14 cellular contexts compared by ENCODE assay signal in genomic region chr2:191844706-191845105, GRCh38. TPM values are rescaled to one million over a fixed set of nuclear protein-coding genes. Genes with fewer than 3 reads are reported as not detected.
DNase-seq lines count a peak whose midpoint lies in the region; ATAC-seq, FAIRE-seq and TF ChIP-seq lines count a peak whose summit lies in the region.
"Had no signal": no experiment of that assay in that cellular context is flagged by ENCODE, and none has a peak within 500 bp of the region (broad histone marks: within the 10 kb centered on the region; RNA-seq: fewer than 3 reads in every experiment).

No MANE protein-coding gene starts in this region.

- H3K4me3 Mint-ChIP-seq in activated T-helper 2 cell treated with anti-CD3 and anti-CD28 coated beads, Interferon-gamma antibody, Interleukin-2, Interleukin-4, amounts not matched to agents 10 μg/mL and 5 μg/mL and 100 μg/mL, durations not matched to agents 14 hours and 24 hours and 36 hours (ENCODE audit: low read depth) = no peak overlapping the region
- H3K4me3 Mint-ChIP-seq in effector memory CD8-positive, alpha-beta T cell = no peak overlapping the region
- H3K4me3 Mint-ChIP-seq: activated CD8-positive, alpha-beta T cell treated with anti-CD3 and anti-CD28 coated beads for 36 hours; activated naive CD8-positive, alpha-beta T cell; CD4-positive, alpha-beta T cell; T-cell had no signal

- no peak for ATAC-seq in left lung
- ATAC-seq in effector memory CD8-positive, alpha-beta T cell (replicated peaks) = no peak
- ATAC-seq: activated CD8-positive, alpha-beta T cell treated with anti-CD3 and anti-CD28 coated beads for 36 hours; T-cell had no signal

- H3K9me3 Mint-ChIP-seq in activated T-helper 2 cell treated with anti-CD3 and anti-CD28 coated beads, Interferon-gamma antibody, Interleukin-2, Interleukin-4, amounts not matched to agents 10 μg/mL and 5 μg/mL and 100 μg/mL, durations not matched to agents 14 hours and 24 hours and 36 hours = no peaks in the 10 kb centered on the region
- no peaks in the 10 kb centered on the region for H3K9me3 Mint-ChIP-seq in effector memory CD8-positive, alpha-beta T cell
- H3K9me3 Mint-ChIP-seq: activated CD8-positive, alpha-beta T cell treated with anti-CD3 and anti-CD28 coated beads for 36 hours; CD4-positive, alpha-beta T cell; T-cell had no signal

- no peaks in the 10 kb centered on the region for H3K4me1 Mint-ChIP-seq in activated T-helper 2 cell treated with anti-CD3 and anti-CD28 coated beads, Interferon-gamma antibody, Interleukin-2, Interleukin-4, amounts not matched to agents 10 μg/mL and 5 μg/mL and 100 μg/mL, durations not matched to agents 14 hours and 24 hours and 36 hours (ENCODE audit: low read depth)
- H3K4me1 Mint-ChIP-seq in effector memory CD8-positive, alpha-beta T cell (ENCODE audit: low read depth in 2 of 2) = peaks cover 0 to 3% of the 10 kb centered on the region in 2 donors

- H3K36me3 ChIP-seq in HUES48 (ENCODE audit: control insufficient read depth, insufficient read depth, low read length) = no peaks in the 10 kb centered on the region
- no peaks in the 10 kb centered on the region for H3K36me3 ChIP-seq in bronchial epithelial cell (ENCODE audit: control insufficient read depth, insufficient read depth, low read length)
- H3K36me3 ChIP-seq in left lung = no peaks in the 10 kb centered on the region
- H3K36me3 ChIP-seq in skeletal muscle satellite cell (ENCODE audit: insufficient read depth, low read length) = peaks cover 7% of the 10 kb centered on the region

- H3K27me3 Mint-ChIP-seq in activated T-helper 2 cell treated with anti-CD3 and anti-CD28 coated beads, Interferon-gamma antibody, Interleukin-2, Interleukin-4, amounts not matched to agents 10 μg/mL and 5 μg/mL and 100 μg/mL, durations not matched to agents 14 hours and 24 hours and 36 hours (ENCODE audit: low read depth) = peaks cover 46% of the 10 kb centered on the region
- peaks cover 38 to 70% of the 10 kb centered on the region in 2 donors for H3K27me3 Mint-ChIP-seq in effector memory CD8-positive, alpha-beta T cell

- H3K4me1 ChIP-seq in HUES48 (ENCODE audit: control insufficient read depth, insufficient read depth, low read length) (peaks cover 35% of the 10 kb centered on the region), left lung (peaks cover 0 to 31% of the 10 kb centered on the region in 2 donors), skeletal muscle satellite cell (ENCODE audit: control insufficient read depth, insufficient read depth, low read length) (peaks cover 40% of the 10 kb centered on the region)

- H3K27me3 ChIP-seq in HUES48 (ENCODE audit: control insufficient read depth, insufficient read depth, low read length) (no peaks in the 10 kb centered on the region), bronchial epithelial cell (ENCODE audit: control insufficient read depth, insufficient read depth, low read length) (no peaks in the 10 kb centered on the region), left lung (peaks cover 0 to 8% of the 10 kb centered on the region in 2 donors), skeletal muscle satellite cell (ENCODE audit: control insufficient read depth, insufficient read depth, low read length) (no peaks in the 10 kb centered on the region)

- H3K27ac ChIP-seq in HUES48 (ENCODE audit: low read depth, low read length) (peak overlapping the region; percentile 51), left lung (peak overlapping the region; percentile 85 to 89)

- TF ChIP-seq CTCF in bronchial epithelial cell (IDR thresholded peaks at IDR 0.05; ENCODE audit: insufficient read depth, low read length, severe bottlenecking) (no peak), left lung (IDR thresholded peaks at IDR 0.05) (no peak)

- H3K9me3 ChIP-seq in HUES48 (ENCODE audit: control insufficient read depth, insufficient read depth, low read length) = no peaks in the 10 kb centered on the region
- no peaks in the 10 kb centered on the region for H3K9me3 ChIP-seq in left lung
- H3K9me3 ChIP-seq in skeletal muscle satellite cell (replicated peaks; ENCODE audit: low read length) = no peaks in the 10 kb centered on the region

- peak overlapping the region; percentile 91 for H3K4me2 ChIP-seq in skeletal muscle satellite cell (ENCODE audit: low read length)

- H3K4me3 ChIP-seq in HUES48 (ENCODE audit: low read depth, low read length) (no peak overlapping the region), bronchial epithelial cell (ENCODE audit: low read depth, low read length) (peak overlapping the region; percentile 54), left lung (peak overlapping the region; percentile 46 to 61), skeletal muscle satellite cell (ENCODE audit: low read length) (peak overlapping the region; percentile 78)

- no peak overlapping the region for H3K27ac Mint-ChIP-seq in activated T-helper 2 cell treated with anti-CD3 and anti-CD28 coated beads, Interferon-gamma antibody, Interleukin-2, Interleukin-4, amounts not matched to agents 10 μg/mL and 5 μg/mL and 100 μg/mL, durations not matched to agents 14 hours and 24 hours and 36 hours
- no peak overlapping the region for H3K27ac Mint-ChIP-seq in effector memory CD8-positive, alpha-beta T cell
- H3K27ac Mint-ChIP-seq: activated CD8-positive, alpha-beta T cell treated with anti-CD3 and anti-CD28 coated beads for 36 hours; activated naive CD8-positive, alpha-beta T cell; CD4-positive, alpha-beta T cell; T-cell had no signal

- H3K9ac ChIP-seq in HUES48 (ENCODE audit: low read depth, low read length) = no peak overlapping the region
- H3K9ac ChIP-seq in skeletal muscle satellite cell (ENCODE audit: low read depth, low read length) = peak overlapping the region; percentile 80

- intact Hi-C loops in left lung (cut with DNase I) = no loop called here
- intact Hi-C loops in activated T-helper 2 cell treated with anti-CD3 and anti-CD28 coated beads, Interferon-gamma antibody, Interleukin-2, Interleukin-4, amounts not matched to agents 10 μg/mL and 5 μg/mL and 100 μg/mL, durations not matched to agents 14 hours and 24 hours and 36 hours (cut with micrococcal nuclease) = no loop called here

- DNase-seq in bronchial epithelial cell (ENCODE audit: low read depth) (peak; percentile 86), left lung (no peak), CD1c-positive myeloid dendritic cell (ENCODE audit: extremely low spot score) (no peak)
- no peak for DNase-seq in activated T-helper 2 cell treated with anti-CD3 and anti-CD28 coated beads, Interferon-gamma antibody, Interleukin-2, Interleukin-4, amounts not matched to agents 10 μg/mL and 5 μg/mL and 100 μg/mL, durations not matched to agents 14 hours and 24 hours and 36 hours (ENCODE audit: low spot score)
- DNase-seq in stimulated activated CD4-positive, alpha-beta T cell treated with anti-CD3 and anti-CD28 coated beads, Interleukin-12 subunit alpha, Interleukin-12 subunit beta, amount 100 ng/mL, for 4 hours = no peak
- no peak for DNase-seq in effector memory CD8-positive, alpha-beta T cell
- DNase-seq: activated CD8-positive, alpha-beta T cell treated with anti-CD3 and anti-CD28 coated beads for 36 hours; CD4-positive, alpha-beta T cell; NCI-H1694 treated with DMSO at 0.1 percent for 48 hours; T-cell had no signal

- no peaks in the 10 kb centered on the region for H3K36me3 Mint-ChIP-seq in activated T-helper 2 cell treated with anti-CD3 and anti-CD28 coated beads, Interferon-gamma antibody, Interleukin-2, Interleukin-4, amounts not matched to agents 10 μg/mL and 5 μg/mL and 100 μg/mL, durations not matched to agents 14 hours and 24 hours and 36 hours (ENCODE audit: low read depth)
- H3K36me3 Mint-ChIP-seq in effector memory CD8-positive, alpha-beta T cell (ENCODE audit: insufficient read depth) = no peaks in the 10 kb centered on the region
- H3K36me3 Mint-ChIP-seq: activated naive CD8-positive, alpha-beta T cell; T-cell had no signal

- no peak for FAIRE-seq in bronchial epithelial cell (lab: Jason Lieb, UNC)
- FAIRE-seq: HTR-8/SVneo had no signal

RNA-seq across cellular contexts. Expression of gene CAVIN2, which starts 2.2 kb away (rescaled TPM):
- 2.8 and 3.7 TPM in 2 replicates for total RNA-seq in bronchial epithelial cell
- 10 to 100 TPM; 73.6 to 76.9 TPM for total RNA-seq in left lung
- total RNA-seq in skeletal muscle satellite cell (2012; rRNA removed) = 19.8 and 32.8 TPM in 2 replicates
- not detected in 2 replicates for total RNA-seq in activated T-helper 2 cell treated with anti-CD3 and anti-CD28 coated beads, Interferon-gamma antibody, Interleukin-2, Interleukin-4, amounts not matched to agents 10 μg/mL and 5 μg/mL and 100 μg/mL, durations not matched to agents 14 hours and 24 hours and 36 hours
- total RNA-seq: activated CD8-positive, alpha-beta T cell treated with anti-CD3 and anti-CD28 coated beads for 36 hours had no signal

Comparison
In these comparisons a context has a peak if more than half of its experiments do, and no peak if none do; other contexts are left out.
1. RNA of gene CAVIN2, which starts 2.2 kb away (total RNA-seq): 73.6 to 76.9 TPM in left lung; 2.8 to 3.7 TPM in bronchial epithelial cell and not detected in activated T-helper 2 cell treated with anti-CD3 and anti-CD28 coated beads, Interferon-gamma antibody, Interleukin-2, Interleukin-4, amounts not matched to agents 10 μg/mL and 5 μg/mL and 100 μg/mL, durations not matched to agents 14 hours and 24 hours and 36 hours; every median in the first group is over 10 times any median in the second.